In genomic region chr5:7941692-7942091, GRCh38 we compare ENCODE assay signal across 18 cellular contexts.
A peak's percentile ranks its signal among the peaks of the same experiment; 100 is the strongest.
DNase-seq lines count a peak whose midpoint lies in the region; ATAC-seq and TF ChIP-seq lines count a peak whose summit lies in the region.
"Had no signal": no experiment of that assay in that cellular context is flagged by ENCODE, and none has a peak within 500 bp of the region (broad histone marks: within the 10 kb centered on the region; RNA-seq: fewer than 3 reads in every experiment).

No MANE protein-coding gene starts in this region.

- peaks cover 0 to 45% (median 30%) of the 10 kb centered on the region in 10 experiments; a peak in 16 of 20 replicates for H3K4me1 ChIP-seq in BLaER1 treated with 17β-estradiol and CSF1 and Interleukin-3, amounts not matched to agents 10 nM and 100 nM
- H3K4me1 ChIP-seq in RWPE2 (ENCODE audit: insufficient read depth, poor library complexity, severe bottlenecking) = no peaks in the 10 kb centered on the region
- H3K4me1 ChIP-seq: A549 had no signal

- no peak overlapping the region for H3K27ac ChIP-seq in BLaER1 treated with 17β-estradiol and CSF1 and Interleukin-3, amounts not matched to agents 10 nM and 100 nM
- H3K27ac ChIP-seq in RWPE2 (ENCODE audit: poor library complexity, severe bottlenecking) = no peak overlapping the region
- H3K27ac ChIP-seq: A549, SK-N-MC had no signal

- H3K9ac ChIP-seq in BLaER1 treated with 17β-estradiol and CSF1 and Interleukin-3, amounts not matched to agents 10 nM and 100 nM = no peak overlapping the region

- H3K4me2 ChIP-seq in BLaER1 treated with 17β-estradiol and CSF1 and Interleukin-3, amounts not matched to agents 10 nM and 100 nM = peak overlapping the region in 8 of 11 experiments; percentile 39 to 74 (median 61); a peak in 16 of 22 replicates
- H3K4me2 ChIP-seq: A549 had no signal

- H3K4me1 Mint-ChIP-seq in activated naive CD4-positive, alpha-beta T cell treated with anti-CD3 and anti-CD28 coated beads, Interleukin-2, amount 10 ng/mL, durations not matched to agents 7 days and 5 days = no peaks in the 10 kb centered on the region
- H3K4me1 Mint-ChIP-seq: CD8-positive, alpha-beta memory T cell had no signal

- no peaks in the 10 kb centered on the region for H3K9me3 Mint-ChIP-seq in activated naive CD4-positive, alpha-beta T cell treated with anti-CD3 and anti-CD28 coated beads, Interleukin-2, amount 10 ng/mL, durations not matched to agents 7 days and 5 days
- H3K9me3 Mint-ChIP-seq: HFFc6; T-helper 2 cell treated with Interferon-gamma antibody and Interleukin-4, amounts not matched to agents 5 μg/mL and 100 μg/mL, for 36 hours had no signal

- H3K27me3 Mint-ChIP-seq in activated naive CD4-positive, alpha-beta T cell treated with anti-CD3 and anti-CD28 coated beads, Interleukin-2, amount 10 ng/mL, durations not matched to agents 7 days and 5 days = peaks cover 8% of the 10 kb centered on the region

- H3K36me3 ChIP-seq in BLaER1 treated with 17β-estradiol and CSF1 and Interleukin-3, amounts not matched to agents 10 nM and 100 nM = no peaks in the 10 kb centered on the region
- H3K36me3 ChIP-seq in RWPE2 (ENCODE audit: low read depth) = no peaks in the 10 kb centered on the region

- H3K27me3 ChIP-seq in BLaER1 treated with 17β-estradiol and CSF1 and Interleukin-3, amounts not matched to agents 10 nM and 100 nM = no peaks in the 10 kb centered on the region
- peaks cover 12% of the 10 kb centered on the region for H3K27me3 ChIP-seq in RWPE2 (ENCODE audit: insufficient read depth, poor library complexity, severe bottlenecking)

- no peak overlapping the region for H3K4me3 Mint-ChIP-seq in activated naive CD4-positive, alpha-beta T cell treated with anti-CD3 and anti-CD28 coated beads, Interleukin-2, amount 10 ng/mL, durations not matched to agents 7 days and 5 days
- H3K4me3 Mint-ChIP-seq: CD8-positive, alpha-beta memory T cell; HFFc6; T-helper 2 cell treated with Interferon-gamma antibody and Interleukin-4, amounts not matched to agents 5 μg/mL and 100 μg/mL, for 36 hours had no signal

- no peaks in the 10 kb centered on the region for H4K20me1 ChIP-seq in BLaER1 treated with 17β-estradiol and CSF1 and Interleukin-3, amounts not matched to agents 10 nM and 100 nM

- no peak for TF ChIP-seq CTCF in RWPE2 (IDR thresholded peaks at IDR 0.05; ENCODE audit: poor library complexity, severe bottlenecking)

- peak; percentile 35; the same call in 1 of the 3 replicates for ATAC-seq in RWPE2 (ENCODE audit: low read depth)
- ATAC-seq: A549 had no signal

- no peak overlapping the region for H3K4me3 ChIP-seq in BLaER1 treated with 17β-estradiol and CSF1 and Interleukin-3, amounts not matched to agents 10 nM and 100 nM
- no peak overlapping the region for H3K4me3 ChIP-seq in RWPE2 (ENCODE audit: severe bottlenecking)
- H3K4me3 ChIP-seq: A549, SK-N-MC had no signal

- no peaks in the 10 kb centered on the region for H3K36me3 Mint-ChIP-seq in activated naive CD4-positive, alpha-beta T cell treated with anti-CD3 and anti-CD28 coated beads, Interleukin-2, amount 10 ng/mL, durations not matched to agents 7 days and 5 days
- H3K36me3 Mint-ChIP-seq: CD8-positive, alpha-beta memory T cell had no signal

- peaks cover 16 to 36% (median 26%) of the 10 kb centered on the region in 11 experiments for H3K9me3 ChIP-seq in BLaER1 treated with 17β-estradiol and CSF1 and Interleukin-3, amounts not matched to agents 10 nM and 100 nM (replicated peaks in 1 of 11)
- H3K9me3 ChIP-seq in RWPE2 (ENCODE audit: severe bottlenecking) = no peaks in the 10 kb centered on the region
- H3K9me3 ChIP-seq: A549 had no signal

- CTCF ChIA-PET in activated naive CD4-positive, alpha-beta T cell treated with anti-CD3 and anti-CD28 coated beads, Interleukin-2, amount 10 ng/mL, durations not matched to agents 7 days and 5 days (lab: Charles Lee) = no interaction called here

- no peak overlapping the region for H3K27ac Mint-ChIP-seq in activated naive CD4-positive, alpha-beta T cell treated with anti-CD3 and anti-CD28 coated beads, Interleukin-2, amount 10 ng/mL, durations not matched to agents 7 days and 5 days
- H3K27ac Mint-ChIP-seq: HFFc6; T-helper 2 cell treated with Interferon-gamma antibody and Interleukin-4, amounts not matched to agents 5 μg/mL and 100 μg/mL, for 36 hours had no signal

- peak; percentile 25 for DNase-seq in NCI-H1092 treated with DMSO at 0.1 percent for 48 hours (lab: John Stamatoyannopoulos, UW)
- DNase-seq in NCI-H345 (lab: John Stamatoyannopoulos, UW) = peak; percentile 67
- no peak for DNase-seq in RWPE2 (ENCODE audit: low spot score)
- no peak for DNase-seq in GM19238 (ENCODE audit: insufficient read length, low spot score)
- no peak for DNase-seq in NCI-H1694 treated with DMSO at 0.1 percent for 48 hours (lab: John Stamatoyannopoulos, UW)
- DNase-seq in activated naive CD4-positive, alpha-beta T cell treated with anti-CD3 and anti-CD28 coated beads, Interleukin-2, amount 10 ng/mL, durations not matched to agents 7 days and 5 days = no peak
- DNase-seq in RKO (ENCODE audit: low spot score) = no peak
- DNase-seq: CD8-positive, alpha-beta memory T cell; HFFc6; KG1; MV-4-11; NCI-H1436 treated with DMSO at 0.1 percent for 48 hours; NCI-H2029 treated with DMSO at 0.1 percent for 48 hours; NCI-H446 treated with DMSO at 0.1 percent for 48 hours had no signal

Comparison
In these comparisons a context has a peak if more than half of its experiments do, and no peak if none do; other contexts are left out.
1. DNase-seq: peak in NCI-H1092 treated with DMSO at 0.1 percent for 48 hours (single experiment) and NCI-H345 (single experiment); none in RWPE2 (single experiment), GM19238 (single experiment), NCI-H1694 treated with DMSO at 0.1 percent for 48 hours (single experiment), activated naive CD4-positive, alpha-beta T cell treated with anti-CD3 and anti-CD28 coated beads, Interleukin-2, amount 10 ng/mL, durations not matched to agents 7 days and 5 days (single experiment) and RKO (single experiment).